19 cellular contexts compared by ENCODE assay signal in the genomic region with DNA sequence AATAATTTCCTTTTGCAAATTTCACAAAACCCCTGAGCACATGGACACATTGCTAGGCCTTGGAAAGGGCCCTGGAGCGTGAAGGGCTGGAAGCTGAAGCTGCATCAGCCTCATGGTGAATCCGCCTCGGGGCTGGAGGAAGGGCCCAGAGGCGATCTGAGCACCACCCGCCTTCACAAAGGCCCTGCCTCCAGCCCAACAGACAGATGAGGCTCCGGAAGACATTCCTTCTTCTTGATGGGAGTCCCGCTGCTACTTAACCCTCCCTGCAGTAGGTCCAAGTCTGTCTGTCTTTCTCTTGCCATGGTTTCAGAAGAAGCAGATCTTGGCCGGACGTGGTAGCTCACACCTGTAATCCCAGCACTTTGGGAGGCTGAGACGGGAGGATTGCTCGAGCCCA. TPM values are rescaled to one million over a fixed set of nuclear protein-coding genes. Genes with fewer than 3 reads are reported as not detected.
DNase-seq lines count a peak whose midpoint lies in the region; ATAC-seq, FAIRE-seq and TF ChIP-seq lines count a peak whose summit lies in the region.
"Had no signal": no experiment of that assay in that cellular context is flagged by ENCODE, and none has a peak within 500 bp of the region (broad histone marks: within the 10 kb centered on the region; RNA-seq: fewer than 3 reads in every experiment).

No MANE protein-coding gene starts in this region.

- H3K4me2 ChIP-seq in K562 (ENCODE audit: insufficient read depth, low read length), result peak overlapping the region; percentile 2; the same call in 1 of the 2 replicates

- TF ChIP-seq CTCF in K562 (IDR thresholded peaks at IDR 0.05 in 2 of 3, conservative IDR thresholded peaks at IDR 0.05 in 1 of 3; ENCODE audit: insufficient read depth in 2 of 3, low read depth in 1 of 3, low read length in 3 of 3) (no peak), lower lobe of right lung (IDR thresholded peaks at IDR 0.05) (no peak), stomach (IDR thresholded peaks at IDR 0.05) (no peak)

- TF ChIP-seq POLR2A in K562 (conservative IDR thresholded peaks at IDR 0.05) (no peak), stomach (IDR thresholded peaks at IDR 0.05) (no peak)

- intact Hi-C loops in K562 (cut with micrococcal nuclease), result no loop called here
- intact Hi-C loops in lower lobe of right lung (cut with DNase I), result no loop called here
- intact Hi-C loops in stomach (cut with DNase I; ENCODE audit: low total_unique reads), result no loop called here

- CTCF ChIA-PET in K562 (lab: Yijun Ruan, JAX; ENCODE audit: low intra/inter-chr PET ratio), result interaction anchor here (0.6 kb wide), 1 partner anchor 33 kb away, joined by 4 read pairs; no protein-coding TSS in a partner anchor

- no peaks in the 10 kb centered on the region for H3K9me1 ChIP-seq in K562 (ENCODE audit: control insufficient read depth, insufficient read depth, low read length)

- H3K27me3 ChIP-seq in K562 (ENCODE audit: control insufficient read depth in 2 of 2, insufficient read depth in 2 of 2, low read length in 2 of 2) (no peaks in the 10 kb centered on the region), lower lobe of right lung (ENCODE audit: low read depth) (no peaks in the 10 kb centered on the region), stomach (no peaks in the 10 kb centered on the region), small intestine (ENCODE audit: control insufficient read depth in 2 of 2, insufficient read depth in 2 of 2, low read length in 2 of 2) (no peaks in the 10 kb centered on the region)
- H3K27me3 ChIP-seq: body of pancreas, SJCRH30, tibial artery had no signal

- no peak for TF ChIP-seq RAD21 in K562 (CRISPR knock-in tag; conservative IDR thresholded peaks at IDR 0.05 in 1 of 2, IDR thresholded peaks at IDR 0.05 in 1 of 2)

- no peaks in the 10 kb centered on the region for H4K20me1 ChIP-seq in K562 (replicated peaks; ENCODE audit: control insufficient read depth, insufficient read depth, low read length)

- H3K36me3 ChIP-seq in K562 (ENCODE audit: control insufficient read depth, insufficient read depth, low read length), result peaks cover 17% of the 10 kb centered on the region; the same call in 1 of the 3 replicates
- H3K36me3 ChIP-seq in lower lobe of right lung, result peaks cover 3% of the 10 kb centered on the region
- H3K36me3 ChIP-seq in stomach, result no peaks in the 10 kb centered on the region
- H3K36me3 ChIP-seq in small intestine (ENCODE audit: control insufficient read depth in 2 of 2, insufficient read depth in 2 of 2, low read length in 2 of 2), result no peaks in the 10 kb centered on the region
- H3K36me3 ChIP-seq: tibial artery had no signal

- no peak for TF ChIP-seq EP300 in K562 (IDR thresholded peaks at IDR 0.05; ENCODE audit: low read length)
- no peak for TF ChIP-seq EP300 in stomach (IDR thresholded peaks at IDR 0.05)

- H3K4me3 ChIP-seq in K562 (no peak overlapping the region), lower lobe of right lung (no peak overlapping the region), stomach (no peak overlapping the region), small intestine (ENCODE audit: low read depth in 1 of 2, low read length in 2 of 2) (no peak overlapping the region)
- H3K4me3 ChIP-seq: body of pancreas, mucosa of descending colon, SJCRH30, tibial artery had no signal

- H3K4me1 ChIP-seq in K562 (replicated peaks in 1 of 2; ENCODE audit: control insufficient read depth in 2 of 2, insufficient read depth in 2 of 2, low read length in 2 of 2), result peaks cover 51 to 60% of the 10 kb centered on the region in 2 experiments
- H3K4me1 ChIP-seq in lower lobe of right lung, result peaks cover 100% of the 10 kb centered on the region
- H3K4me1 ChIP-seq in stomach, result peaks cover 87 to 100% (median 94%) of the 10 kb centered on the region in 4 donors
- peaks cover 8 to 29% of the 10 kb centered on the region in 2 donors for H3K4me1 ChIP-seq in small intestine (ENCODE audit: control insufficient read depth in 2 of 2, insufficient read depth in 1 of 2, low read depth in 1 of 2, low read length in 1 of 2)

- in situ Hi-C loops in K562 (cut with MboI), result no loop called here

- no TSS peak for BruUV-seq in K562 (replicated peaks; lab: Mats Ljungman, UMichigan)

- POLR2A ChIA-PET in K562 (lab: Yijun Ruan, JAX), result interaction anchor here (0.6 to 1.5 kb wide), 7 partner anchors 9 to 68 kb away, joined by 3 to 4 read pairs (median 3); no protein-coding TSS in a partner anchor

- 53% methylated on average over 11 of the region's 11 CpGs for WGBS in K562 (ENCODE audit: insufficient coverage, low coverage, missing lambda C conversion rate)
- 70 to 87% (median 79%) methylated on average over 11 of the region's 11 CpGs for WGBS in stomach, 5 donors
- WGBS in small intestine, 3 donors, result 73 to 87% (median 76%) methylated on average over 11 of the region's 11 CpGs

- FAIRE-seq in K562 (lab: Jason Lieb, UNC) (no peak), small intestine (lab: Jason Lieb, UNC) (no peak)
- FAIRE-seq: GM12892, HTR-8/SVneo had no signal

- ATAC-seq in K562 (peak; percentile 39), lower lobe of right lung (no peak), GM21529 (IDR thresholded peaks at IDR 0.05; ENCODE audit: unreplicated experiment) (no peak)
- ATAC-seq: body of pancreas, mucosa of descending colon had no signal

- H2AFZ ChIP-seq in K562 (ENCODE audit: low read depth, low read length), result 0 out of 2 replicates have a peak overlapping the region, but pooled peaks have one; percentile 41

- DNase-seq in DMS 273 (lab: John Stamatoyannopoulos, UW; ENCODE audit: unreplicated experiment) (peak; percentile 32), DMS 273 treated with DMSO at 0.1 percent for 48 hours (lab: John Stamatoyannopoulos, UW) (no peak), K562 (ENCODE audit: extremely low read depth in 1 of 4, low spot score in 3 of 4) (peak in 2 of 4 experiments; percentile 30 to 51), lower lobe of right lung (no peak), stomach (no peak), GDM1 (lab: John Stamatoyannopoulos, UW) (no peak), small intestine (no peak)
- DNase-seq: activated gamma-delta T cell; CD4-positive, alpha-beta memory T cell; mucosa of descending colon; NCI-H2171; NK-92 treated with Interleukin-12 subunit alpha and Interleukin-12 subunit beta, amount 100 ng/mL, for 24 hours; SJCRH30; tibial artery had no signal

- H3K27ac ChIP-seq in K562 (ENCODE audit: extremely low read depth, low read depth, low read length) (peak overlapping the region; percentile 22; the same call in 2 of the 3 replicates), lower lobe of right lung (peak overlapping the region; percentile 28), stomach (peak overlapping the region; percentile 39 to 97 (median 97)), small intestine (ENCODE audit: low read depth in 1 of 2, low read length in 1 of 2) (no peak overlapping the region)
- H3K27ac ChIP-seq: 22Rv1, body of pancreas, SJCRH30, tibial artery had no signal

- H3K9ac ChIP-seq in K562 (ENCODE audit: insufficient read depth in 1 of 2, low read depth in 2 of 2, low read length in 2 of 2), result peak overlapping the region in 1 of 2 experiments; percentile 59; a peak in 2 of 4 replicates

- H3K9me3 ChIP-seq in K562 (replicated peaks; ENCODE audit: control insufficient read depth, insufficient read depth, low read depth, low read length) (no peaks in the 10 kb centered on the region), lower lobe of right lung (no peaks in the 10 kb centered on the region), stomach (no peaks in the 10 kb centered on the region), small intestine (ENCODE audit: control insufficient read depth, low read depth) (no peaks in the 10 kb centered on the region)
- H3K9me3 ChIP-seq: body of pancreas, mucosa of descending colon, SJCRH30, tibial artery had no signal

- H3K79me2 ChIP-seq in K562 (ENCODE audit: control insufficient read depth, insufficient read depth, low read length), result peaks cover 72% of the 10 kb centered on the region

TF ChIP-seq in K562, 482 proteins besides CTCF, POLR2A, EP300 and RAD21 (continues in another document):
- TF ChIP-seq, protein P1, sequence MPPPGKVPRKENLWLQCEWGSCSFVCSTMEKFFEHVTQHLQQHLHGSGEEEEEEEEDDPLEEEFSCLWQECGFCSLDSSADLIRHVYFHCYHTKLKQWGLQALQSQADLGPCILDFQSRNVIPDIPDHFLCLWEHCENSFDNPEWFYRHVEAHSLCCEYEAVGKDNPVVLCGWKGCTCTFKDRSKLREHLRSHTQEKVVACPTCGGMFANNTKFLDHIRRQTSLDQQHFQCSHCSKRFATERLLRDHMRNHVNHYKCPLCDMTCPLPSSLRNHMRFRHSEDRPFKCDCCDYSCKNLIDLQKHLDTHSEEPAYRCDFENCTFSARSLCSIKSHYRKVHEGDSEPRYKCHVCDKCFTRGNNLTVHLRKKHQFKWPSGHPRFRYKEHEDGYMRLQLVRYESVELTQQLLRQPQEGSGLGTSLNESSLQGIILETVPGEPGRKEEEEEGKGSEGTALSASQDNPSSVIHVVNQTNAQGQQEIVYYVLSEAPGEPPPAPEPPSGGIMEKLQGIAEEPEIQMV (tag; conservative IDR thresholded peaks at IDR 0.05; ENCODE audit: low read depth), result no peak
- TF ChIP-seq ZEB2 (IDR thresholded peaks at IDR 0.05), result no peak

RNA-seq across cellular contexts. Expression of gene ARRB1, which starts 16.5 kb away (rescaled TPM):
- 58.4 and 169 TPM in 2 replicates for total RNA-seq in K562 (2011; cell fraction: chromatin; rRNA removed; ENCODE audit: low replicate concordance)
- total RNA-seq in K562 (2011; cell fraction: nucleolus; rRNA removed), result 93.3 and 107 TPM in 2 replicates
- 70.8 and 73.7 TPM in 2 replicates for total RNA-seq in K562 (2011; cell fraction: nucleoplasm; rRNA removed)
- total RNA-seq in K562 (2014; rRNA removed) (21.8 and 27.6 TPM in 2 replicates), K562 (2014; rRNA removed; fragmentation: Illumina TruSeq; extraction: Trizol) (22.9 and 28.5 TPM in 2 replicates), K562 (2015; rRNA removed; fragmentation: Illumina TruSeq; extraction: Trizol) (41.7 and 43.5 TPM in 2 replicates), K562 (2021) (43.6 and 45.4 TPM in 2 replicates), lower lobe of right lung (187 TPM), stomach (100 to 1,000 TPM in 1 of 5 donors, 10 to 100 TPM in 4; 44.3 to 151 (median 76.5) TPM)
- polyA plus RNA-seq in K562 (2011; rRNA removed) (26.2 and 30.8 TPM in 2 replicates), K562 (2014; fragmentation: Illumina TruSeq; extraction: Trizol) (35.6 and 38.4 TPM in 2 replicates), K562 (2014; fragmentation: Nextera tagmentation; extraction: Ambion mirVana) (10 to 100 TPM in 1 of 2 experiments, 1 to 10 TPM in 1; 6.6 to 13.1 TPM), K562 (2014; rRNA removed) (24.2 and 30.6 TPM in 2 replicates), stomach (10 to 100 TPM; 18.0 to 41.2 (median 33.2) TPM), small intestine (10 to 100 TPM; 20.0 to 41.5 (median 28.2) TPM)
- 28.6 and 44.2 TPM in 2 replicates for polyA plus RNA-seq in K562 (2011; cell fraction: cytosol; rRNA removed)
- polyA plus RNA-seq in K562 (2011; cell fraction: nucleus; rRNA removed), result 30.8 and 44.9 TPM in 2 replicates
- 33.4 and 35.1 TPM in 2 replicates for polyA plus RNA-seq in K562 (2012)
- 80.3 and 121 TPM in 2 replicates for polyA minus RNA-seq in K562 (2011; rRNA and poly(A)+ RNA removed)
- polyA minus RNA-seq in K562 (2011; cell fraction: cytosol; rRNA and poly(A)+ RNA removed), result 31.7 and 45.7 TPM in 2 replicates
- 63.5 and 65.3 TPM in 2 replicates for polyA minus RNA-seq in K562 (2011; cell fraction: nucleus; rRNA and poly(A)+ RNA removed)

Comparison
In these comparisons a context has a peak if more than half of its experiments do, and no peak if none do; other contexts are left out.
1. H3K27ac ChIP-seq: peak in K562 (single experiment), lower lobe of right lung (single experiment) and stomach (5 of 5); none in small intestine (0 of 2).